In the genomic region with DNA sequence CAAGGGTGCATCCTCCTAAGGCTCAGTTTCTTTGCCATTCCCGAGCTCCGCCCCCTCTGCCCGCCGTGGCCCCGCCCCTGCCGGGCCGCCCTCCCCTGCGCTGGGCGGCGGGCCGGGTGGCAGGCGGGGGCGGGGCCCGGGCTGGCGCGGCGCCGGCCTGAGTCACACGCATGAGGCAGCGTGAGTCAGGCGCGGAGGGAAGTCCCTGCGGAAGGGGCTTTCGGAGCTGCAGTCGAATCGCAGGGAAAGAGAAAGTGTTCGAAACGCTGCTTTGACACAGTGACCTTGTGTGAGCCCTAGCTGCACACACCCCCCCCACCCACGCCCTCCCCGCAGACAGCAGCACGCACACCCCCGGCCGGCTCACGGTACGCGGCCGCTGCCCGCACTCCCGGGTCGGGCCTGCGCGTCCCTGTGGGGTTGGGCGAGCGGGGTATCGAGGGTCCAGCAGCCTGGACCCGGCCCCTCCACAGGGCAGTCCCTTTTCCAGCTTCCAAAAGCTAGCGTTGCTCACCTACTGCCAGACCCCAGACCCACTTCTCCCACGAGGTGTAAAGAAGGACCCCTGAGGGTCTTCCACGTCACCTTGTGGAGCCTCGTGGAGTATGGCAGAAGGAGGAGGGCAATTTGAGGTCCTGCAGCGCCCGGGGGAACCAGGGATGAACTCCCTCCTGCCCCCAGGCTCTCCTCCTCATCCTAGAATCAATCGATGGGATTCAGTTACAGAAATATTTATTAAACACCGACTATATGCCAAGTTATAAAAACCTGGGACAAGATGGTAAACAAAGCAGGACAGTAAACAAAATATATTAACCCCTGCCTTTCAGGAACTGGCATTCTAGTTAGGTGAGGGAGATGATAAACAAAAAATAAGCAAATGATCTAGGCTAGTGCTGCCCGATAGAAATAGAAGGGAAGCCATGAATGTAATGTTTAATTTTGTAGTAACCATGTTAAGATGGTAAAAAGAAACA, we compare ENCODE assay signal across 1 cellular context.
A peak's percentile ranks its signal among the peaks of the same experiment; 100 is the strongest.
TF ChIP-seq lines count a peak whose summit lies in the region.

No MANE protein-coding gene starts in this region.

TF ChIP-seq in K562, 482 proteins besides CTCF, POLR2A, EP300 and RAD21 (continued from another document):
- TF ChIP-seq, protein P1, sequence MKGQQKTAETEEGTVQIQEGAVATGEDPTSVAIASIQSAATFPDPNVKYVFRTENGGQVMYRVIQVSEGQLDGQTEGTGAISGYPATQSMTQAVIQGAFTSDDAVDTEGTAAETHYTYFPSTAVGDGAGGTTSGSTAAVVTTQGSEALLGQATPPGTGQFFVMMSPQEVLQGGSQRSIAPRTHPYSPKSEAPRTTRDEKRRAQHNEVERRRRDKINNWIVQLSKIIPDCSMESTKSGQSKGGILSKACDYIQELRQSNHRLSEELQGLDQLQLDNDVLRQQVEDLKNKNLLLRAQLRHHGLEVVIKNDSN (CRISPR knock-in tag; IDR thresholded peaks at IDR 0.05): no peak
- TF ChIP-seq MXI1 (IDR thresholded peaks at IDR 0.05; ENCODE audit: low read depth, low read length): peak; percentile 58
- TF ChIP-seq POLR2B (IDR thresholded peaks at IDR 0.05; ENCODE audit: low read depth, partially characterized antibody): peak; percentile 59
- peak; percentile 85 for TF ChIP-seq MTA3 (IDR thresholded peaks at IDR 0.05; ENCODE audit: borderline replicate concordance)
- TF ChIP-seq HIVEP1 (CRISPR knock-in tag; IDR thresholded peaks at IDR 0.05): 0 out of 2 replicates have a peak, but pooled peaks have one; percentile 6
- no peak for TF ChIP-seq TCF7 (IDR thresholded peaks at IDR 0.05; ENCODE audit: borderline replicate concordance)
- peak in 1 of 2 experiments; percentile 37; a peak in 1 of 4 replicates for TF ChIP-seq CSDE1 (IDR thresholded peaks at IDR 0.05)
- TF ChIP-seq TOE1 (IDR thresholded peaks at IDR 0.05; ENCODE audit: borderline replicate concordance): no peak
- TF ChIP-seq TOE1 (CRISPR knock-in tag; IDR thresholded peaks at IDR 0.05; ENCODE audit: borderline replicate concordance, low read depth): no peak
- TF ChIP-seq, protein P2, sequence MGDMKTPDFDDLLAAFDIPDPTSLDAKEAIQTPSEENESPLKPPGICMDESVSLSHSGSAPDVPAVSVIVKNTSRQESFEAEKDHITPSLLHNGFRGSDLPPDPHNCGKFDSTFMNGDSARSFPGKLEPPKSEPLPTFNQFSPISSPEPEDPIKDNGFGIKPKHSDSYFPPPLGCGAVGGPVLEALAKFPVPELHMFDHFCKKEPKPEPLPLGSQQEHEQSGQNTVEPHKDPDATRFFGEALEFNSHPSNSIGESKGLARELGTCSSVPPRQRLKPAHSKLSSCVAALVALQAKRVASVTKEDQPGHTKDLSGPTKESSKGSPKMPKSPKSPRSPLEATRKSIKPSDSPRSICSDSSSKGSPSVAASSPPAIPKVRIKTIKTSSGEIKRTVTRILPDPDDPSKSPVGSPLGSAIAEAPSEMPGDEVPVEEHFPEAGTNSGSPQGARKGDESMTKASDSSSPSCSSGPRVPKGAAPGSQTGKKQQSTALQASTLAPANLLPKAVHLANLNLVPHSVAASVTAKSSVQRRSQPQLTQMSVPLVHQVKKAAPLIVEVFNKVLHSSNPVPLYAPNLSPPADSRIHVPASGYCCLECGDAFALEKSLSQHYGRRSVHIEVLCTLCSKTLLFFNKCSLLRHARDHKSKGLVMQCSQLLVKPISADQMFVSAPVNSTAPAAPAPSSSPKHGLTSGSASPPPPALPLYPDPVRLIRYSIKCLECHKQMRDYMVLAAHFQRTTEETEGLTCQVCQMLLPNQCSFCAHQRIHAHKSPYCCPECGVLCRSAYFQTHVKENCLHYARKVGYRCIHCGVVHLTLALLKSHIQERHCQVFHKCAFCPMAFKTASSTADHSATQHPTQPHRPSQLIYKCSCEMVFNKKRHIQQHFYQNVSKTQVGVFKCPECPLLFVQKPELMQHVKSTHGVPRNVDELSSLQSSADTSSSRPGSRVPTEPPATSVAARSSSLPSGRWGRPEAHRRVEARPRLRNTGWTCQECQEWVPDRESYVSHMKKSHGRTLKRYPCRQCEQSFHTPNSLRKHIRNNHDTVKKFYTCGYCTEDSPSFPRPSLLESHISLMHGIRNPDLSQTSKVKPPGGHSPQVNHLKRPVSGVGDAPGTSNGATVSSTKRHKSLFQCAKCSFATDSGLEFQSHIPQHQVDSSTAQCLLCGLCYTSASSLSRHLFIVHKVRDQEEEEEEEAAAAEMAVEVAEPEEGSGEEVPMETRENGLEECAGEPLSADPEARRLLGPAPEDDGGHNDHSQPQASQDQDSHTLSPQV (IDR thresholded peaks at IDR 0.05): peak; percentile 94
- no peak for TF ChIP-seq PHTF2 (CRISPR knock-in tag; IDR thresholded peaks at IDR 0.05)
- TF ChIP-seq GATA2 (CRISPR knock-in tag; IDR thresholded peaks at IDR 0.05): no peak
- TF ChIP-seq ZNF133 (CRISPR knock-in tag; IDR thresholded peaks at IDR 0.05): no peak
- TF ChIP-seq, protein P3, sequence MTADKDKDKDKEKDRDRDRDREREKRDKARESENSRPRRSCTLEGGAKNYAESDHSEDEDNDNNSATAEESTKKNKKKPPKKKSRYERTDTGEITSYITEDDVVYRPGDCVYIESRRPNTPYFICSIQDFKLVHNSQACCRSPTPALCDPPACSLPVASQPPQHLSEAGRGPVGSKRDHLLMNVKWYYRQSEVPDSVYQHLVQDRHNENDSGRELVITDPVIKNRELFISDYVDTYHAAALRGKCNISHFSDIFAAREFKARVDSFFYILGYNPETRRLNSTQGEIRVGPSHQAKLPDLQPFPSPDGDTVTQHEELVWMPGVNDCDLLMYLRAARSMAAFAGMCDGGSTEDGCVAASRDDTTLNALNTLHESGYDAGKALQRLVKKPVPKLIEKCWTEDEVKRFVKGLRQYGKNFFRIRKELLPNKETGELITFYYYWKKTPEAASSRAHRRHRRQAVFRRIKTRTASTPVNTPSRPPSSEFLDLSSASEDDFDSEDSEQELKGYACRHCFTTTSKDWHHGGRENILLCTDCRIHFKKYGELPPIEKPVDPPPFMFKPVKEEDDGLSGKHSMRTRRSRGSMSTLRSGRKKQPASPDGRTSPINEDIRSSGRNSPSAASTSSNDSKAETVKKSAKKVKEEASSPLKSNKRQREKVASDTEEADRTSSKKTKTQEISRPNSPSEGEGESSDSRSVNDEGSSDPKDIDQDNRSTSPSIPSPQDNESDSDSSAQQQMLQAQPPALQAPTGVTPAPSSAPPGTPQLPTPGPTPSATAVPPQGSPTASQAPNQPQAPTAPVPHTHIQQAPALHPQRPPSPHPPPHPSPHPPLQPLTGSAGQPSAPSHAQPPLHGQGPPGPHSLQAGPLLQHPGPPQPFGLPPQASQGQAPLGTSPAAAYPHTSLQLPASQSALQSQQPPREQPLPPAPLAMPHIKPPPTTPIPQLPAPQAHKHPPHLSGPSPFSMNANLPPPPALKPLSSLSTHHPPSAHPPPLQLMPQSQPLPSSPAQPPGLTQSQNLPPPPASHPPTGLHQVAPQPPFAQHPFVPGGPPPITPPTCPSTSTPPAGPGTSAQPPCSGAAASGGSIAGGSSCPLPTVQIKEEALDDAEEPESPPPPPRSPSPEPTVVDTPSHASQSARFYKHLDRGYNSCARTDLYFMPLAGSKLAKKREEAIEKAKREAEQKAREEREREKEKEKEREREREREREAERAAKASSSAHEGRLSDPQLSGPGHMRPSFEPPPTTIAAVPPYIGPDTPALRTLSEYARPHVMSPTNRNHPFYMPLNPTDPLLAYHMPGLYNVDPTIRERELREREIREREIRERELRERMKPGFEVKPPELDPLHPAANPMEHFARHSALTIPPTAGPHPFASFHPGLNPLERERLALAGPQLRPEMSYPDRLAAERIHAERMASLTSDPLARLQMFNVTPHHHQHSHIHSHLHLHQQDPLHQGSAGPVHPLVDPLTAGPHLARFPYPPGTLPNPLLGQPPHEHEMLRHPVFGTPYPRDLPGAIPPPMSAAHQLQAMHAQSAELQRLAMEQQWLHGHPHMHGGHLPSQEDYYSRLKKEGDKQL (CRISPR knock-in tag; IDR thresholded peaks at IDR 0.05; ENCODE audit: borderline replicate concordance): no peak; the same call in 1 of the 2 replicates
- peak; percentile 98 for TF ChIP-seq ZC3H4 (CRISPR knock-in tag; IDR thresholded peaks at IDR 0.05; ENCODE audit: borderline replicate concordance)
- TF ChIP-seq ZNF830 (CRISPR knock-in tag; IDR thresholded peaks at IDR 0.05): no peak
- TF ChIP-seq, protein P4, sequence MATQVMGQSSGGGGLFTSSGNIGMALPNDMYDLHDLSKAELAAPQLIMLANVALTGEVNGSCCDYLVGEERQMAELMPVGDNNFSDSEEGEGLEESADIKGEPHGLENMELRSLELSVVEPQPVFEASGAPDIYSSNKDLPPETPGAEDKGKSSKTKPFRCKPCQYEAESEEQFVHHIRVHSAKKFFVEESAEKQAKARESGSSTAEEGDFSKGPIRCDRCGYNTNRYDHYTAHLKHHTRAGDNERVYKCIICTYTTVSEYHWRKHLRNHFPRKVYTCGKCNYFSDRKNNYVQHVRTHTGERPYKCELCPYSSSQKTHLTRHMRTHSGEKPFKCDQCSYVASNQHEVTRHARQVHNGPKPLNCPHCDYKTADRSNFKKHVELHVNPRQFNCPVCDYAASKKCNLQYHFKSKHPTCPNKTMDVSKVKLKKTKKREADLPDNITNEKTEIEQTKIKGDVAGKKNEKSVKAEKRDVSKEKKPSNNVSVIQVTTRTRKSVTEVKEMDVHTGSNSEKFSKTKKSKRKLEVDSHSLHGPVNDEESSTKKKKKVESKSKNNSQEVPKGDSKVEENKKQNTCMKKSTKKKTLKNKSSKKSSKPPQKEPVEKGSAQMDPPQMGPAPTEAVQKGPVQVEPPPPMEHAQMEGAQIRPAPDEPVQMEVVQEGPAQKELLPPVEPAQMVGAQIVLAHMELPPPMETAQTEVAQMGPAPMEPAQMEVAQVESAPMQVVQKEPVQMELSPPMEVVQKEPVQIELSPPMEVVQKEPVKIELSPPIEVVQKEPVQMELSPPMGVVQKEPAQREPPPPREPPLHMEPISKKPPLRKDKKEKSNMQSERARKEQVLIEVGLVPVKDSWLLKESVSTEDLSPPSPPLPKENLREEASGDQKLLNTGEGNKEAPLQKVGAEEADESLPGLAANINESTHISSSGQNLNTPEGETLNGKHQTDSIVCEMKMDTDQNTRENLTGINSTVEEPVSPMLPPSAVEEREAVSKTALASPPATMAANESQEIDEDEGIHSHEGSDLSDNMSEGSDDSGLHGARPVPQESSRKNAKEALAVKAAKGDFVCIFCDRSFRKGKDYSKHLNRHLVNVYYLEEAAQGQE (CRISPR knock-in tag; IDR thresholded peaks at IDR 0.05; ENCODE audit: low read depth): peak; percentile 82; the same call in 1 of the 2 replicates
- no peak for TF ChIP-seq BDP1 (IDR thresholded peaks at IDR 0.05; ENCODE audit: insufficient read depth, insufficient read length)
- peak; percentile 7; the same call in 1 of the 2 replicates for TF ChIP-seq DPF2 (IDR thresholded peaks at IDR 0.05)
- peak; percentile 74; the same call in 1 of the 2 replicates for TF ChIP-seq PHF8 (IDR thresholded peaks at IDR 0.05; ENCODE audit: borderline replicate concordance, low read length)
